In genomic region chr13:42047561-42048322, GRCh38 we compare ENCODE assay signal across 1 cellular context.
TF ChIP-seq lines count a peak whose summit lies in the region.

No MANE protein-coding gene starts in this region.

TF ChIP-seq in IMR-90, 13 proteins besides CTCF, POLR2A, EP300 and RAD21:
- TF ChIP-seq MXI1 (IDR thresholded peaks at IDR 0.05; ENCODE audit: borderline replicate concordance, low read depth, low read length) (no peak; the same call in 1 of the 2 replicates), BHLHE40 (IDR thresholded peaks at IDR 0.05; ENCODE audit: low read depth, low read length) (no peak), RFX5 (IDR thresholded peaks at IDR 0.05; ENCODE audit: low read depth, low read length) (no peak), ELK1 (IDR thresholded peaks at IDR 0.05; ENCODE audit: borderline replicate concordance, low read depth, low read length) (no peak), NFE2L2 (IDR thresholded peaks at IDR 0.05; ENCODE audit: low read depth, low read length) (no peak), MAZ (IDR thresholded peaks at IDR 0.05; ENCODE audit: borderline replicate concordance, low read depth, low read length) (no peak), FOS (IDR thresholded peaks at IDR 0.05; ENCODE audit: low read depth, low read length) (no peak), SMC3 (IDR thresholded peaks at IDR 0.05; ENCODE audit: low read depth, low read length) (no peak), RCOR1 (IDR thresholded peaks at IDR 0.05; ENCODE audit: insufficient replicate concordance, low read length) (no peak), CHD1 (IDR thresholded peaks at IDR 0.05; ENCODE audit: low read depth, low read length) (no peak)
